10 cellular contexts compared by ENCODE assay signal in genomic region chr5:90434116-90434714, GRCh38. TPM values are rescaled to one million over a fixed set of nuclear protein-coding genes. Genes with fewer than 3 reads are reported as not detected.
DNase-seq lines count a peak whose midpoint lies in the region; TF ChIP-seq lines count a peak whose summit lies in the region.
"Had no signal": no experiment of that assay in that cellular context is flagged by ENCODE, and none has a peak within 500 bp of the region (broad histone marks: within the 10 kb centered on the region; RNA-seq: fewer than 3 reads in every experiment).

No MANE protein-coding gene starts in this region.

- H3K9me3 ChIP-seq in thyroid gland, result no peaks in the 10 kb centered on the region

- H3K9me3 Mint-ChIP-seq in T-helper 2 cell treated with Interferon-gamma antibody and Interleukin-4, amounts not matched to agents 5 μg/mL and 100 μg/mL, for 36 hours, result no peaks in the 10 kb centered on the region
- no peaks in the 10 kb centered on the region for H3K9me3 Mint-ChIP-seq in mesothelial cell of epicardium
- H3K9me3 Mint-ChIP-seq: IgD-negative memory B cell had no signal

- H3K36me3 Mint-ChIP-seq in T-helper 2 cell treated with Interferon-gamma antibody and Interleukin-4, amounts not matched to agents 5 μg/mL and 100 μg/mL, for 36 hours (ENCODE audit: low read depth), result no peaks in the 10 kb centered on the region
- H3K36me3 Mint-ChIP-seq in mesothelial cell of epicardium, result no peaks in the 10 kb centered on the region
- H3K36me3 Mint-ChIP-seq: IgD-negative memory B cell had no signal

- H3K27me3 Mint-ChIP-seq in T-helper 2 cell treated with Interferon-gamma antibody and Interleukin-4, amounts not matched to agents 5 μg/mL and 100 μg/mL, for 36 hours (ENCODE audit: low read depth), result peaks cover 15% of the 10 kb centered on the region
- H3K27me3 Mint-ChIP-seq in mesothelial cell of epicardium (ENCODE audit: low read depth), result peaks cover 14% of the 10 kb centered on the region

- TF ChIP-seq POLR2A in thyroid gland (IDR thresholded peaks at IDR 0.05), result no peak

- H3K4me1 Mint-ChIP-seq in T-helper 2 cell treated with Interferon-gamma antibody and Interleukin-4, amounts not matched to agents 5 μg/mL and 100 μg/mL, for 36 hours (ENCODE audit: low read depth), result no peaks in the 10 kb centered on the region
- peaks cover 13% of the 10 kb centered on the region for H3K4me1 Mint-ChIP-seq in mesothelial cell of epicardium
- H3K4me1 Mint-ChIP-seq: IgD-negative memory B cell had no signal

- no peak overlapping the region for H3K27ac ChIP-seq in thyroid gland
- H3K27ac ChIP-seq: skin epidermis had no signal

- intact Hi-C loops in thyroid gland (cut with DNase I), result loop anchor here (10.0 kb wide), 2 partner anchors 101 to 351 kb away; no protein-coding TSS in a partner anchor

- WGBS in thyroid gland, 2 donors, result 80% methylated on average over 5 of the region's 5 CpGs

- H3K36me3 ChIP-seq in thyroid gland, result no peaks in the 10 kb centered on the region

- in situ Hi-C loops in GM13977 (cut with MboI; ENCODE audit: low pct_unique_long_range_greater_than_20kb, low sequenced_read_pairs, unreplicated experiment), result no loop called here

- H3K4me3 ChIP-seq in cardiac fibroblast (replicated peaks in 1 of 2; ENCODE audit: low read depth in 2 of 2, low read length in 2 of 2), result no peak overlapping the region
- H3K4me3 ChIP-seq in thyroid gland (replicated peaks in 1 of 3), result no peak overlapping the region
- H3K4me3 ChIP-seq: skin epidermis had no signal

- DNase-seq in AG09319 (ENCODE audit: extremely low read depth, low read depth) (no peak), GM13977 (ENCODE audit: low spot score) (no peak), HUDEP-2 (lab: John Stamatoyannopoulos, UW; ENCODE audit: unreplicated experiment in 76 of 76) (peak in 48 of 76 experiments; percentile 1 to 58 (median 21)), cardiac fibroblast (ENCODE audit: low read depth in 2 of 2) (peak; percentile 61 to 62), mesothelial cell of epicardium (ENCODE audit: low spot score in 2 of 2, unreplicated experiment in 2 of 2) (no peak), thyroid gland (peak; percentile 20 to 23), germinal center (ENCODE audit: low spot score) (no peak)
- peak; percentile 19 for DNase-seq in T-helper 2 cell treated with Interferon-gamma antibody and Interleukin-4, amounts not matched to agents 5 μg/mL and 100 μg/mL, for 36 hours (ENCODE audit: low spot score)

- H3K4me1 ChIP-seq in thyroid gland, result peaks cover 6 to 13% of the 10 kb centered on the region in 2 donors

- no peak overlapping the region for H3K27ac Mint-ChIP-seq in T-helper 2 cell treated with Interferon-gamma antibody and Interleukin-4, amounts not matched to agents 5 μg/mL and 100 μg/mL, for 36 hours
- H3K27ac Mint-ChIP-seq in mesothelial cell of epicardium, result no peak overlapping the region
- H3K27ac Mint-ChIP-seq: IgD-negative memory B cell had no signal

- no peaks in the 10 kb centered on the region for H3K27me3 ChIP-seq in thyroid gland

- H3K4me3 Mint-ChIP-seq in T-helper 2 cell treated with Interferon-gamma antibody and Interleukin-4, amounts not matched to agents 5 μg/mL and 100 μg/mL, for 36 hours, result no peak overlapping the region
- H3K4me3 Mint-ChIP-seq in mesothelial cell of epicardium, result no peak overlapping the region
- H3K4me3 Mint-ChIP-seq: IgD-negative memory B cell had no signal

- TF ChIP-seq CTCF in AG09319 (IDR thresholded peaks at IDR 0.05; ENCODE audit: low read depth, low read length) (peak; percentile 67), GM13977 (IDR thresholded peaks at IDR 0.05; ENCODE audit: extremely low read depth, insufficient read depth, missing control alignments) (peak; percentile 79), cardiac fibroblast (IDR thresholded peaks at IDR 0.05; ENCODE audit: low read depth, low read length) (peak; percentile 71), mesothelial cell of epicardium (IDR thresholded peaks at IDR 0.05; ENCODE audit: unreplicated experiment) (peak; percentile 14), thyroid gland (IDR thresholded peaks at IDR 0.05) (peak in 3 of 6 experiments; percentile 20 to 45 (median 28))

RNA-seq across cellular contexts. Expression of gene CETN3, which starts 24.7 kb away (rescaled TPM):
- 32.9 to 35.5 TPM (median 34.2 TPM) in 3 replicates for total RNA-seq in mesothelial cell of epicardium
- total RNA-seq in thyroid gland, result 10 to 100 TPM in 3 of 4 donors, 1 to 10 TPM in 1; 8.4 to 17.3 (median 13.4) TPM

RNA-seq across cellular contexts. Expression of gene MBLAC2, which starts 40.4 kb away (rescaled TPM):
- total RNA-seq in mesothelial cell of epicardium, result 5.0 to 5.2 TPM (median 5.1 TPM) in 3 replicates
- 1 to 10 TPM; 5.1 to 7.4 (median 6.5) TPM for total RNA-seq in thyroid gland

RNA-seq across cellular contexts. Expression of gene POLR3G, which starts 40.4 kb away (rescaled TPM):
- 1.6 to 2.1 TPM (median 1.7 TPM) in 3 replicates for total RNA-seq in mesothelial cell of epicardium
- total RNA-seq in thyroid gland, result 1 to 10 TPM; 1.0 to 4.0 (median 1.8) TPM

Comparison
In these comparisons a context has a peak if more than half of its experiments do, and no peak if none do; other contexts are left out.
1. DNase-seq: peak in HUDEP-2 (48 of 76), T-helper 2 cell treated with Interferon-gamma antibody and Interleukin-4, amounts not matched to agents 5 μg/mL and 100 μg/mL, for 36 hours (single experiment), cardiac fibroblast (2 of 2) and thyroid gland (2 of 2); none in AG09319 (single experiment), GM13977 (single experiment), mesothelial cell of epicardium (0 of 2) and germinal center (single experiment).